In the genomic region with DNA sequence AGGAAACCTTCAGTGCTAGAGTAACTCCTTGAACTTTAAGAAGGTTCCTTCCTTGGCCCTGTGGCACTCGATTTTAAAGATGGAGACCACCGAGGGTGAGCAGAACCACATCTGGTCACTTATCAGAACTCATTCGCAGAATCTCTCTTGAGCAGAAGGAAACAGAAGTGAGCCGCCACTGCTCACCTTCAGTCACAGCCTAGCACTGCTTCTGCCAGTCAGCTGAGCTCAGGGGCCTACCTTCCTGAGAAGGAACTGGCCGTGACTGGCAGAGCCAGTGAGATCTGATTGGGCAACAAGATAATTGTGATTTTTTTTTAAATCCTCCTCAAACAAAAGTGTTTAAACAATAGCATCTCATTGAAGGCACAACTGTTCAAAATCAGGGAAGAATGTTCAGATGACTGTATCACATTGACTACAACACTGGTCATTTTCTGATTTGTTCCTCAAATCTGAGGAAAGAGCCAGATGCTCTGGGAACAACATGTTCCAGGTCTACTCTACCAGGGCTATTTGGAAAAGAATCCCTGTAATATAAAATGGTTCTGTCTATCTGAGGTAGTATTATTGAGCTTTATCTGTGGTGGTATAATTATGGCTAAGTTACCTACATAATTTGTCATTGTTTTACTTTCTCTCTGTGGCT, we compare ENCODE assay signal across 11 cellular contexts. TPM values are rescaled to one million over a fixed set of nuclear protein-coding genes. Genes with fewer than 3 reads are reported as not detected.
A peak's percentile ranks its signal among the peaks of the same experiment; 100 is the strongest.
DNase-seq lines count a peak whose midpoint lies in the region; TF ChIP-seq lines count a peak whose summit lies in the region.
"Had no signal": no experiment of that assay in that cellular context is flagged by ENCODE, and none has a peak within 500 bp of the region (broad histone marks: within the 10 kb centered on the region; RNA-seq: fewer than 3 reads in every experiment).

No MANE protein-coding gene starts in this region.

- TF ChIP-seq CTCF in DOHH2 (IDR thresholded peaks at IDR 0.05; ENCODE audit: low read depth, low read length, poor library complexity, severe bottlenecking) = no peak
- no peak for TF ChIP-seq CTCF in Calu3 (IDR thresholded peaks at IDR 0.05; ENCODE audit: unreplicated experiment)

- no peaks in the 10 kb centered on the region for H3K9me3 ChIP-seq in DOHH2 (ENCODE audit: control insufficient read depth, insufficient read depth, low read length)
- no peaks in the 10 kb centered on the region for H3K9me3 ChIP-seq in effector memory CD4-positive, alpha-beta T cell (ENCODE audit: control insufficient read depth, low read length)
- H3K9me3 ChIP-seq: Caco-2, colonic mucosa had no signal

- H3K9me3 Mint-ChIP-seq in T-helper 2 cell treated with Interferon-gamma antibody and Interleukin-4, amounts not matched to agents 5 μg/mL and 100 μg/mL, for 36 hours = no peaks in the 10 kb centered on the region
- H3K9me3 Mint-ChIP-seq in Calu3 (ENCODE audit: low read depth, unreplicated experiment) = no peaks in the 10 kb centered on the region

- no TSS peak for BruUV-seq in Calu3 (replicated peaks; lab: Mats Ljungman, UMichigan)

- no peaks in the 10 kb centered on the region for H3K27me3 ChIP-seq in DOHH2 (ENCODE audit: control insufficient read depth, low read length)
- no peaks in the 10 kb centered on the region for H3K27me3 ChIP-seq in effector memory CD4-positive, alpha-beta T cell (replicated peaks; ENCODE audit: control insufficient read depth, insufficient read depth, low read length, poor library complexity, severe bottlenecking)
- H3K27me3 ChIP-seq: colonic mucosa had no signal

- no peaks in the 10 kb centered on the region for H3K9me2 ChIP-seq in DOHH2 (replicated peaks; ENCODE audit: control insufficient read depth, low read length)

- H3K4me3 Mint-ChIP-seq in T-helper 2 cell treated with Interferon-gamma antibody and Interleukin-4, amounts not matched to agents 5 μg/mL and 100 μg/mL, for 36 hours = peak overlapping the region; percentile 16
- H3K4me3 Mint-ChIP-seq in Calu3 (ENCODE audit: low read depth, unreplicated experiment) = no peak overlapping the region

- DNase-seq in T-helper 2 cell treated with Interferon-gamma antibody and Interleukin-4, amounts not matched to agents 5 μg/mL and 100 μg/mL, for 36 hours (ENCODE audit: low spot score) = no peak
- peak; percentile 13 for DNase-seq in cerebellar cortex (ENCODE audit: low spot score)
- DNase-seq in stimulated activated CD4-positive, alpha-beta T cell treated with anti-CD3 and anti-CD28 coated beads, Interleukin-2, amount 100 ng/mL, for 24 hours = peak; percentile 17 to 29
- DNase-seq in effector memory CD4-positive, alpha-beta T cell = no peak
- no peak for DNase-seq in NAMALWA (ENCODE audit: low spot score)
- no peak for DNase-seq in activated effector memory CD4-positive, alpha-beta T cell treated with Interleukin-2 at 50 U/mL for 16 hours
- no peak for DNase-seq in Calu3
- DNase-seq: Caco-2, colonic mucosa, NCI-H524 had no signal

- peak overlapping the region; percentile 55 for H3K4me3 ChIP-seq in DOHH2 (ENCODE audit: low read length)
- H3K4me3 ChIP-seq in effector memory CD4-positive, alpha-beta T cell (ENCODE audit: insufficient read depth, low read depth, low read length, poor library complexity, severe bottlenecking) = no peak overlapping the region
- H3K4me3 ChIP-seq: colonic mucosa had no signal

- intact Hi-C loops in Calu3 (cut with micrococcal nuclease; ENCODE audit: unreplicated experiment) = loop anchor here (5.0 kb wide), 1 partner anchor 43 kb away; no protein-coding TSS in a partner anchor

- peaks cover 6% of the 10 kb centered on the region for H4K20me1 ChIP-seq in DOHH2 (ENCODE audit: control insufficient read depth, insufficient read depth, low read depth, low read length)

- peak overlapping the region; percentile 41 for H3K27ac Mint-ChIP-seq in T-helper 2 cell treated with Interferon-gamma antibody and Interleukin-4, amounts not matched to agents 5 μg/mL and 100 μg/mL, for 36 hours
- no peak overlapping the region for H3K27ac Mint-ChIP-seq in Calu3 (ENCODE audit: unreplicated experiment)

- peaks cover 25% of the 10 kb centered on the region for H3K36me3 ChIP-seq in DOHH2 (ENCODE audit: control insufficient read depth, low read length)
- H3K36me3 ChIP-seq in effector memory CD4-positive, alpha-beta T cell (ENCODE audit: control insufficient read depth, insufficient read depth, low read length) = no peaks in the 10 kb centered on the region
- H3K36me3 ChIP-seq: colonic mucosa had no signal

- peaks cover 68% of the 10 kb centered on the region for H3K4me1 ChIP-seq in DOHH2 (ENCODE audit: control insufficient read depth, low read length)
- peaks cover 20% of the 10 kb centered on the region for H3K4me1 ChIP-seq in effector memory CD4-positive, alpha-beta T cell (ENCODE audit: control insufficient read depth, insufficient read depth, low read length, poor library complexity, severe bottlenecking)

- peaks cover 38% of the 10 kb centered on the region for H3K79me2 ChIP-seq in DOHH2 (ENCODE audit: control insufficient read depth, low read length)

- no peaks in the 10 kb centered on the region for H3K27me3 Mint-ChIP-seq in T-helper 2 cell treated with Interferon-gamma antibody and Interleukin-4, amounts not matched to agents 5 μg/mL and 100 μg/mL, for 36 hours (ENCODE audit: low read depth)
- H3K27me3 Mint-ChIP-seq in Calu3 (ENCODE audit: unreplicated experiment) = no peaks in the 10 kb centered on the region

- CTCF ChIA-PET in Calu3 (lab: Charles Lee) = no interaction called here

- H3K36me3 Mint-ChIP-seq in T-helper 2 cell treated with Interferon-gamma antibody and Interleukin-4, amounts not matched to agents 5 μg/mL and 100 μg/mL, for 36 hours (ENCODE audit: low read depth) = peaks cover 9% of the 10 kb centered on the region
- H3K36me3 Mint-ChIP-seq in Calu3 (ENCODE audit: insufficient read depth, unreplicated experiment) = peaks cover 20% of the 10 kb centered on the region

- peaks cover 29% of the 10 kb centered on the region for H3K4me1 Mint-ChIP-seq in T-helper 2 cell treated with Interferon-gamma antibody and Interleukin-4, amounts not matched to agents 5 μg/mL and 100 μg/mL, for 36 hours (ENCODE audit: low read depth)
- H3K4me1 Mint-ChIP-seq in Calu3 (ENCODE audit: low read depth, unreplicated experiment) = peaks cover 7% of the 10 kb centered on the region

- H3F3A ChIP-seq in DOHH2 (ENCODE audit: control insufficient read depth, insufficient read depth) = peaks cover 43% of the 10 kb centered on the region

- H3K4me2 ChIP-seq in DOHH2 (ENCODE audit: low read length) = peak overlapping the region; percentile 86

- H3K27ac ChIP-seq in DOHH2 (ENCODE audit: low read depth, low read length) = peak overlapping the region; percentile 79
- no peak overlapping the region for H3K27ac ChIP-seq in effector memory CD4-positive, alpha-beta T cell (ENCODE audit: insufficient read depth, low read length, poor library complexity, severe bottlenecking)
- H3K27ac ChIP-seq: colonic mucosa had no signal

RNA-seq across cellular contexts. Expression of gene SYPL1, which starts 2.7 kb away (rescaled TPM):
- 76.1 and 88.3 TPM in 2 replicates for total RNA-seq in Calu3 (2022)

Comparison
In these comparisons a context has a peak if more than half of its experiments do, and no peak if none do; other contexts are left out.
1. DNase-seq: peak in cerebellar cortex (single experiment) and stimulated activated CD4-positive, alpha-beta T cell treated with anti-CD3 and anti-CD28 coated beads, Interleukin-2, amount 100 ng/mL, for 24 hours (2 of 2); none in T-helper 2 cell treated with Interferon-gamma antibody and Interleukin-4, amounts not matched to agents 5 μg/mL and 100 μg/mL, for 36 hours (single experiment), effector memory CD4-positive, alpha-beta T cell (0 of 3), NAMALWA (single experiment), activated effector memory CD4-positive, alpha-beta T cell treated with Interleukin-2 at 50 U/mL for 16 hours (single experiment) and Calu3 (single experiment).